In genomic region chr1:242826706-242827336, GRCh38 we compare ENCODE assay signal across 19 cellular contexts.
"Had no signal": no experiment of that assay in that cellular context is flagged by ENCODE, and none has a peak within 500 bp of the region (broad histone marks: within the 10 kb centered on the region; RNA-seq: fewer than 3 reads in every experiment).

No MANE protein-coding gene starts in this region.

- ATAC-seq: activated T-cell treated with anti-CD3 and anti-CD28 coated beads, Interleukin-2, amount 50 U/mL, for 4 hours; body of pancreas; left lobe of liver; lower lobe of right lung; naive thymus-derived CD4-positive, alpha-beta T cell; right lobe of liver; upper lobe of right lung had no signal

- H3K36me3 ChIP-seq: lower lobe of right lung, right lobe of liver, upper lobe of right lung had no signal

- DNase-seq: activated B cell treated with CpG ODN at 0.5 μM for 24 hours; activated CD4-positive, alpha-beta T cell treated with anti-CD3 and anti-CD28 coated beads for 4 hours; activated CD4-positive, alpha-beta T cell treated with anti-CD3 and anti-CD28 coated beads, Interleukin-2, amount 50 U/mL, for 48 hours; activated CD8-positive, alpha-beta memory T cell treated with anti-CD3 and anti-CD28 coated beads, Interleukin-2, amount 50 U/mL, for 48 hours; activated naive CD4-positive, alpha-beta T cell treated with anti-CD3 and anti-CD28 coated beads for 36 hours; activated naive CD8-positive, alpha-beta T cell treated with anti-CD3 and anti-CD28 coated beads, Interleukin-2, amount 10 ng/mL, durations not matched to agents 7 days and 5 days; activated T-cell treated with anti-CD3 and anti-CD28 coated beads, Interleukin-2, amount 50 U/mL, for 4 hours; body of pancreas; effector CD4-positive, alpha-beta T cell; foreskin melanocyte; lower lobe of right lung; naive thymus-derived CD4-positive, alpha-beta T cell; occipital lobe; right lobe of liver; stimulated activated CD4-positive, alpha-beta T cell treated with anti-CD3 and anti-CD28 coated beads, Interleukin-2, amount 100 ng/mL, for 48 hours; stimulated activated CD8-positive, alpha-beta memory T cell treated with anti-CD3 and anti-CD28 coated beads, Interleukin-4, amount 100 ng/mL, for 48 hours; stimulated activated naive CD4-positive, alpha-beta T cell treated with Interleukin-2 at 50 U/mL for 16 hours; upper lobe of right lung had no signal

- H3K27me3 ChIP-seq: body of pancreas, right lobe of liver, upper lobe of right lung had no signal

- H3K27ac ChIP-seq: body of pancreas, lower lobe of right lung, right lobe of liver, upper lobe of right lung had no signal

- H3K9me3 ChIP-seq: body of pancreas, lower lobe of right lung, right lobe of liver, upper lobe of right lung had no signal

- H3K4me3 ChIP-seq: body of pancreas, lower lobe of right lung, right lobe of liver, upper lobe of right lung had no signal

- H3K4me1 ChIP-seq: body of pancreas, lower lobe of right lung, right lobe of liver, upper lobe of right lung had no signal
